In genomic region chr7:2980406-2981102, GRCh38 we compare ENCODE assay signal across 11 cellular contexts.
A peak's percentile ranks its signal among the peaks of the same experiment; 100 is the strongest.
DNase-seq lines count a peak whose midpoint lies in the region; ATAC-seq and TF ChIP-seq lines count a peak whose summit lies in the region.
"Had no signal": no experiment of that assay in that cellular context is flagged by ENCODE, and none has a peak within 500 bp of the region (broad histone marks: within the 10 kb centered on the region; RNA-seq: fewer than 3 reads in every experiment).

No MANE protein-coding gene starts in this region.

- peak overlapping the region; percentile 78 for H3K4me3 Mint-ChIP-seq in activated CD8-positive, alpha-beta T cell treated with anti-CD3 and anti-CD28 coated beads for 36 hours

- H3K9me3 ChIP-seq in heart right ventricle = no peaks in the 10 kb centered on the region
- no peaks in the 10 kb centered on the region for H3K9me3 ChIP-seq in right atrium auricular region
- no peaks in the 10 kb centered on the region for H3K9me3 ChIP-seq in upper lobe of left lung

- H3K27ac ChIP-seq in heart right ventricle (no peak overlapping the region), right atrium auricular region (no peak overlapping the region), upper lobe of left lung (peak overlapping the region in 1 of 4 donors; percentile 49)
- H3K27ac ChIP-seq: VCaP had no signal

- peaks cover 76% of the 10 kb centered on the region for H3K4me1 Mint-ChIP-seq in activated CD8-positive, alpha-beta T cell treated with anti-CD3 and anti-CD28 coated beads for 36 hours (ENCODE audit: low read depth)

- TF ChIP-seq CTCF in heart right ventricle (IDR thresholded peaks at IDR 0.05) (no peak), right atrium auricular region (IDR thresholded peaks at IDR 0.05) (no peak), upper lobe of left lung (IDR thresholded peaks at IDR 0.05) (no peak)
- TF ChIP-seq CTCF in activated CD8-positive, alpha-beta T cell treated with anti-CD3 and anti-CD28 coated beads for 36 hours (IDR thresholded peaks at IDR 0.05) = no peak

- WGBS in heart right ventricle, 2 donors = 68 to 70% methylated on average over 26 to 27 of the region's 27 CpGs
- 63 to 83% methylated on average over 16 to 23 of the region's 27 CpGs for WGBS in upper lobe of left lung, 2 donors

- peaks cover 52% of the 10 kb centered on the region for H3K36me3 Mint-ChIP-seq in activated CD8-positive, alpha-beta T cell treated with anti-CD3 and anti-CD28 coated beads for 36 hours (ENCODE audit: low read depth)

- TF ChIP-seq POLR2A in upper lobe of left lung (IDR thresholded peaks at IDR 0.05) (no peak), GM18505 (IDR thresholded peaks at IDR 0.05; ENCODE audit: borderline replicate concordance, extremely low read depth, insufficient read depth, insufficient read length) (no peak)

- H3K4me1 ChIP-seq in heart right ventricle (peaks cover 0 to 6% (median 0%) of the 10 kb centered on the region in 9 donors), right atrium auricular region (no peaks in the 10 kb centered on the region), upper lobe of left lung (peaks cover 5 to 16% (median 13%) of the 10 kb centered on the region in 4 donors)

- ATAC-seq in heart right ventricle = peak in 5 of 8 donors; percentile 24 to 47 (median 29)
- ATAC-seq in activated CD8-positive, alpha-beta T cell treated with anti-CD3 and anti-CD28 coated beads for 36 hours = no peak
- peak in 1 of 2 donors; percentile 26 for ATAC-seq in upper lobe of left lung (ENCODE audit: low FRiP score in 2 of 2)
- no peak for ATAC-seq in GM18505 (IDR thresholded peaks at IDR 0.05; ENCODE audit: unreplicated experiment)

- H3K27me3 ChIP-seq in heart right ventricle (peaks cover 0 to 54% (median 36%) of the 10 kb centered on the region in 7 donors), right atrium auricular region (no peaks in the 10 kb centered on the region), upper lobe of left lung (no peaks in the 10 kb centered on the region)

- H3K4me3 ChIP-seq in heart right ventricle (no peak overlapping the region), right atrium auricular region (no peak overlapping the region), upper lobe of left lung (peak overlapping the region in 2 of 4 donors; percentile 3 to 11)

- H3K36me3 ChIP-seq in heart right ventricle = no peaks in the 10 kb centered on the region
- no peaks in the 10 kb centered on the region for H3K36me3 ChIP-seq in right atrium auricular region
- H3K36me3 ChIP-seq in upper lobe of left lung = no peaks in the 10 kb centered on the region

- H3K27ac Mint-ChIP-seq in activated CD8-positive, alpha-beta T cell treated with anti-CD3 and anti-CD28 coated beads for 36 hours = peak overlapping the region; percentile 93

- TF ChIP-seq EP300 in upper lobe of left lung (IDR thresholded peaks at IDR 0.05) = no peak

- CTCF ChIA-PET in activated CD8-positive, alpha-beta T cell treated with anti-CD3 and anti-CD28 coated beads for 36 hours (lab: Charles Lee) = interaction anchor here (0.6 to 1.1 kb wide), 3 partner anchors 9 to 85 kb away, joined by 4 to 5 read pairs (median 4); no protein-coding TSS in a partner anchor

- H3K27me3 Mint-ChIP-seq in activated CD8-positive, alpha-beta T cell treated with anti-CD3 and anti-CD28 coated beads for 36 hours = no peaks in the 10 kb centered on the region

- POLR2A ChIA-PET in activated CD8-positive, alpha-beta T cell treated with anti-CD3 and anti-CD28 coated beads for 36 hours (lab: Charles Lee) = interaction anchor here (1.1 to 2.9 kb wide), 3 partner anchors 15 to 26 kb away, joined by 3 to 19 read pairs (median 3); no protein-coding TSS in a partner anchor

- no peaks in the 10 kb centered on the region for H3K9me3 Mint-ChIP-seq in activated CD8-positive, alpha-beta T cell treated with anti-CD3 and anti-CD28 coated beads for 36 hours

- no peak for DNase-seq in heart right ventricle
- no peak for DNase-seq in right atrium auricular region (ENCODE audit: low spot score)
- peak; percentile 66 for DNase-seq in activated CD8-positive, alpha-beta T cell treated with anti-CD3 and anti-CD28 coated beads for 36 hours
- DNase-seq in medulla oblongata (ENCODE audit: extremely low spot score) = peak; percentile 50
- peak; percentile 37 to 74 for DNase-seq in upper lobe of left lung
- DNase-seq in GM19238 (ENCODE audit: insufficient read length, low spot score) = no peak
- DNase-seq in NCI-H526 (lab: John Stamatoyannopoulos, UW) = no peak
- DNase-seq: effector CD8-positive, alpha-beta T cell; glutamatergic neuron had no signal

- intact Hi-C loops in heart right ventricle (cut with DNase I) = no loop called here
- intact Hi-C loops in activated CD8-positive, alpha-beta T cell treated with anti-CD3 and anti-CD28 coated beads for 36 hours (cut with micrococcal nuclease) = loop anchor here (10.0 kb wide), 1 partner anchor 84 kb away; no protein-coding TSS in a partner anchor

Comparison
In these comparisons a context has a peak if more than half of its experiments do, and no peak if none do; other contexts are left out.
1. ATAC-seq: peak in heart right ventricle (5 of 8); none in activated CD8-positive, alpha-beta T cell treated with anti-CD3 and anti-CD28 coated beads for 36 hours (single experiment) and GM18505 (single experiment).
2. DNase-seq: peak in activated CD8-positive, alpha-beta T cell treated with anti-CD3 and anti-CD28 coated beads for 36 hours (single experiment), medulla oblongata (single experiment) and upper lobe of left lung (2 of 2); none in heart right ventricle (0 of 2), right atrium auricular region (single experiment), GM19238 (single experiment) and NCI-H526 (0 of 2).